In genomic region chr2:27856386-27856785, GRCh38 we compare ENCODE assay signal across 18 cellular contexts. TPM values are rescaled to one million over a fixed set of nuclear protein-coding genes. Genes with fewer than 3 reads are reported as not detected.
DNase-seq lines count a peak whose midpoint lies in the region; ATAC-seq and TF ChIP-seq lines count a peak whose summit lies in the region.
"Had no signal": no experiment of that assay in that cellular context is flagged by ENCODE, and none has a peak within 500 bp of the region (broad histone marks: within the 10 kb centered on the region; RNA-seq: fewer than 3 reads in every experiment).

No MANE protein-coding gene starts in this region.

- no peak overlapping the region for H3K4me2 ChIP-seq in mesenchymal stem cell (ENCODE audit: low read length, poor library complexity, severe bottlenecking)

- peak overlapping the region; percentile 49 for H2AK5ac ChIP-seq in mesenchymal stem cell (ENCODE audit: low read length, severe bottlenecking)

- 82% methylated on average over 3 of the region's 3 CpGs for WGBS in mesenchymal stem cell

- H3K23ac ChIP-seq in mesenchymal stem cell (ENCODE audit: low read length in 2 of 2), result no peak overlapping the region

- H3K27me3 ChIP-seq in mesenchymal stem cell (ENCODE audit: control insufficient read depth in 1 of 2, insufficient read depth in 1 of 2, low read length in 2 of 2), result no peaks in the 10 kb centered on the region
- H3K27me3 ChIP-seq: Peyer's patch had no signal

- H2AFZ ChIP-seq in mesenchymal stem cell (ENCODE audit: low read depth, low read length), result no peak overlapping the region

- no peak for ATAC-seq in GM18907 (IDR thresholded peaks at IDR 0.05; ENCODE audit: unreplicated experiment)
- no peak for ATAC-seq in HG02852 (IDR thresholded peaks at IDR 0.05; ENCODE audit: unreplicated experiment)
- ATAC-seq: HCT116 had no signal

- H2BK5ac ChIP-seq in mesenchymal stem cell (ENCODE audit: low read depth, low read length, poor library complexity, severe bottlenecking), result no peak overlapping the region

- peaks cover 6% of the 10 kb centered on the region for H3K9me3 ChIP-seq in mesenchymal stem cell (ENCODE audit: control insufficient read depth, low read length)
- H3K9me3 ChIP-seq: Peyer's patch had no signal

- no peak overlapping the region for H2BK15ac ChIP-seq in mesenchymal stem cell (ENCODE audit: low read depth, poor library complexity, severe bottlenecking)

- H3K9ac ChIP-seq in mesenchymal stem cell (ENCODE audit: low read length), result peak overlapping the region; percentile 61

- H3K4me3 ChIP-seq in cardiac fibroblast (replicated peaks in 1 of 2; ENCODE audit: low read depth in 2 of 2, low read length in 2 of 2), result no peak overlapping the region
- H3K4me3 ChIP-seq in mesenchymal stem cell (ENCODE audit: insufficient read depth in 1 of 2, low read depth in 1 of 2, low read length in 2 of 2), result no peak overlapping the region
- H3K4me3 ChIP-seq: Peyer's patch had no signal

- no peaks in the 10 kb centered on the region for H3K36me3 ChIP-seq in mesenchymal stem cell (ENCODE audit: control insufficient read depth in 1 of 2, insufficient read depth in 2 of 2, low read depth in 1 of 2, low read length in 2 of 2)
- H3K36me3 ChIP-seq: Peyer's patch had no signal

- H3K4me1 ChIP-seq in mesenchymal stem cell (ENCODE audit: control insufficient read depth, insufficient read depth, low read depth, low read length), result no peaks in the 10 kb centered on the region
- H3K4me1 ChIP-seq: Peyer's patch had no signal

- H3K27ac ChIP-seq in mesenchymal stem cell (ENCODE audit: low read length, poor library complexity, severe bottlenecking), result no peak overlapping the region
- H3K27ac ChIP-seq: 22Rv1, HL-60, Peyer's patch had no signal

- no peak overlapping the region for H2BK12ac ChIP-seq in mesenchymal stem cell (ENCODE audit: low read length in 2 of 2)

- H3K14ac ChIP-seq in mesenchymal stem cell (ENCODE audit: low read length in 2 of 2), result no peak overlapping the region

- H3K79me1 ChIP-seq in mesenchymal stem cell (replicated peaks; ENCODE audit: low read length, poor library complexity, severe bottlenecking), result peaks cover 1% of the 10 kb centered on the region

- no peak overlapping the region for H3K18ac ChIP-seq in mesenchymal stem cell (ENCODE audit: low read depth in 1 of 2, low read length in 2 of 2)

- no peak overlapping the region for H3K4ac ChIP-seq in mesenchymal stem cell (ENCODE audit: low read depth in 1 of 2, low read length in 2 of 2)

- no peak overlapping the region for H4K8ac ChIP-seq in mesenchymal stem cell (ENCODE audit: low read length)

- no peak overlapping the region for H2BK120ac ChIP-seq in mesenchymal stem cell (ENCODE audit: low read depth, low read length)

- peak; percentile 47 for DNase-seq in DMS 273 (lab: John Stamatoyannopoulos, UW; ENCODE audit: unreplicated experiment)
- DNase-seq in DMS 273 treated with DMSO at 0.1 percent for 48 hours (lab: John Stamatoyannopoulos, UW), result no peak
- DNase-seq in NCI-H2227 (lab: John Stamatoyannopoulos, UW; ENCODE audit: unreplicated experiment), result peak; percentile 50
- peak; percentile 9 to 36 for DNase-seq in cardiac fibroblast (ENCODE audit: low read depth in 2 of 2)
- no peak for DNase-seq in mesenchymal stem cell
- DNase-seq in SKM-1 treated with dmso at 0.1 percent for 144 hours (lab: John Stamatoyannopoulos, UW; ENCODE audit: unreplicated experiment), result no peak
- DNase-seq: C1 segment of cervical spinal cord, KBM-7, NCI-H1048, NCI-H146, NCI-H774, Peyer's patch, SHP77 had no signal

- TF ChIP-seq CTCF in cardiac fibroblast (IDR thresholded peaks at IDR 0.05; ENCODE audit: low read depth, low read length), result no peak

- no peak overlapping the region for H4K91ac ChIP-seq in mesenchymal stem cell (ENCODE audit: low read length)

RNA-seq across cellular contexts. Expression of gene RBKS, which starts 33.8 kb away (rescaled TPM):
- polyA plus RNA-seq in mesenchymal stem cell (2013, experiment 1 of 2), result 0.72 TPM
- polyA plus RNA-seq in mesenchymal stem cell (2013, experiment 2 of 2), result 0.67 TPM

RNA-seq across cellular contexts. Expression of gene BABAM2, which starts 34.1 kb away (rescaled TPM):
- 34.4 TPM for polyA plus RNA-seq in mesenchymal stem cell (2013, experiment 1 of 2)
- polyA plus RNA-seq in mesenchymal stem cell (2013, experiment 2 of 2), result 34.0 TPM

Comparison
In these comparisons a context has a peak if more than half of its experiments do, and no peak if none do; other contexts are left out.
1. DNase-seq: peak in DMS 273 (single experiment), NCI-H2227 (single experiment) and cardiac fibroblast (2 of 2); none in DMS 273 treated with DMSO at 0.1 percent for 48 hours (single experiment), mesenchymal stem cell (single experiment) and SKM-1 treated with dmso at 0.1 percent for 144 hours (single experiment).